29 cellular contexts compared by ENCODE assay signal in the genomic region with DNA sequence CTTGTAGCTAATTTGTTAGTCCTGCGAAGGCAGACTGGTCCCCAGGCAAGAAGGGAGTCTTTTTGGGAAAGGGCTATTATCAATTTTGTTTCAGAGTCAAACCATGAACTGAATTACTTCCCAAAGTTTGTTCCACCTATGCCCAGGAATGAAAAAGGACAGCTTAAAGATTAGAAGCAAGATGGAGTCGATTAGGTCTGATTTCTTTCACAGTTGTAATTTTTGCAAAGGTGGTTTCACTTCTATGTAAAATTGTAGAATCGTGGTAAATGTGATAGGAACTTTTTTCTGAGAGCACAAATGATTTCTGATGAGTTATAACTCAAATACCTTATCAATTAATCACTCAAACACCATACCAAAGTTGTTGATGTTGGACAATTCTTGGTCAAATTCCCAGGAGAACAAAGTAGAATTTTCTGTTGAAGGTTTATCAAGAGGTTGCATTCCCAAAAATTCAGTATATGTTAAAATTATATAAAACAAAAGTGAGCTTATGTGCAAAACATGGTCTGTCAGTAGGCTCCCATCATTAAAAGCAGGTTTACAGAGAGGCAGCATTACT. TPM values are rescaled to one million over a fixed set of nuclear protein-coding genes. Genes with fewer than 3 reads are reported as not detected.
A peak's percentile ranks its signal among the peaks of the same experiment; 100 is the strongest.
DNase-seq lines count a peak whose midpoint lies in the region; ATAC-seq and TF ChIP-seq lines count a peak whose summit lies in the region.
"Had no signal": no experiment of that assay in that cellular context is flagged by ENCODE, and none has a peak within 500 bp of the region (broad histone marks: within the 10 kb centered on the region; RNA-seq: fewer than 3 reads in every experiment).

No MANE protein-coding gene starts in this region.

- H3K27ac Mint-ChIP-seq in CD4-positive, alpha-beta memory T cell = peak overlapping the region in 5 of 7 donors; percentile 14 to 86 (median 69)
- H3K27ac Mint-ChIP-seq in dendritic cell treated with granulocyte-macrophage colony-stimulating factor and Interleukin-4, amounts not matched to agents 40 ng/mL and 50 ng/mL, for 4 days = peak overlapping the region; percentile 90
- H3K27ac Mint-ChIP-seq in natural killer cell = peak overlapping the region; percentile 98 to 100
- H3K27ac Mint-ChIP-seq: activated CD4-positive, alpha-beta T cell treated with anti-CD3 and anti-CD28 coated beads, Interleukin-2, amount 10 ng/mL, durations not matched to agents 7 days and 5 days; activated naive CD8-positive, alpha-beta T cell treated with anti-CD3 and anti-CD28 coated beads, Interleukin-2, amount 50 U/mL, for 24 hours; progenitor cell of endocrine pancreas; WTC11 had no signal

- H3K4me1 ChIP-seq in CD4-positive, alpha-beta memory T cell (ENCODE audit: insufficient read depth, low read length) = peaks cover 38% of the 10 kb centered on the region
- H3K4me1 ChIP-seq: right lobe of liver had no signal

- TF ChIP-seq CTCF in natural killer cell (IDR thresholded peaks at IDR 0.05) (no peak), dorsolateral prefrontal cortex (IDR thresholded peaks at IDR 0.05 in 54 of 56, conservative IDR thresholded peaks at IDR 0.05 in 2 of 56; ENCODE audit: low read depth in 1 of 56, partially characterized antibody in 56 of 56) (no peak)

- H3K27ac ChIP-seq in CD4-positive, alpha-beta memory T cell (ENCODE audit: low read depth, low read length) = no peak overlapping the region
- H3K27ac ChIP-seq in dorsolateral prefrontal cortex = no peak overlapping the region
- H3K27ac ChIP-seq: left ventricle myocardium inferior, right lobe of liver, tibial nerve had no signal

- no peaks in the 10 kb centered on the region for H3K9me3 ChIP-seq in CD4-positive, alpha-beta memory T cell (ENCODE audit: control insufficient read depth in 1 of 2, low read length in 2 of 2)
- H3K9me3 ChIP-seq: left ventricle myocardium inferior, right lobe of liver, tibial nerve had no signal

- CTCF ChIA-PET in CD4-positive, alpha-beta memory T cell (lab: Charles Lee; ENCODE audit: partially characterized antibody) = no interaction called here

- peaks cover 0 to 8% of the 10 kb centered on the region in 2 donors for H3K36me3 Mint-ChIP-seq in CD4-positive, alpha-beta memory T cell
- H3K36me3 Mint-ChIP-seq in dendritic cell treated with granulocyte-macrophage colony-stimulating factor and Interleukin-4, amounts not matched to agents 40 ng/mL and 50 ng/mL, for 4 days (ENCODE audit: low read depth) = peaks cover 33% of the 10 kb centered on the region
- no peaks in the 10 kb centered on the region for H3K36me3 Mint-ChIP-seq in natural killer cell

- no peak for ATAC-seq in natural killer cell
- ATAC-seq: activated naive CD8-positive, alpha-beta T cell treated with anti-CD3 and anti-CD28 coated beads, Interleukin-2, amount 50 U/mL, for 24 hours; right lobe of liver; WTC11 had no signal

- H3K27me3 ChIP-seq in CD4-positive, alpha-beta memory T cell (ENCODE audit: insufficient read depth, low read length) = no peaks in the 10 kb centered on the region
- H3K27me3 ChIP-seq in dorsolateral prefrontal cortex = no peaks in the 10 kb centered on the region
- H3K27me3 ChIP-seq: right lobe of liver, tibial nerve had no signal

- H3K4me1 Mint-ChIP-seq in CD4-positive, alpha-beta memory T cell = peaks cover 27 to 49% (median 38%) of the 10 kb centered on the region in 4 donors
- peaks cover 55% of the 10 kb centered on the region for H3K4me1 Mint-ChIP-seq in dendritic cell treated with granulocyte-macrophage colony-stimulating factor and Interleukin-4, amounts not matched to agents 40 ng/mL and 50 ng/mL, for 4 days (ENCODE audit: low read depth)
- peaks cover 78 to 83% of the 10 kb centered on the region in 2 donors for H3K4me1 Mint-ChIP-seq in natural killer cell

- intact Hi-C loops in CD4-positive, alpha-beta memory T cell (cut with micrococcal nuclease) = no loop called here
- intact Hi-C loops in dendritic cell treated with granulocyte-macrophage colony-stimulating factor and Interleukin-4, amounts not matched to agents 40 ng/mL and 50 ng/mL, for 4 days (cut with micrococcal nuclease) = no loop called here
- intact Hi-C loops in natural killer cell (cut with micrococcal nuclease) (no loop called here), dorsolateral prefrontal cortex (cut with DNase I) (no loop called here)

- no peak for DNase-seq in CD4-positive, alpha-beta memory T cell
- DNase-seq in M059J (ENCODE audit: low read depth) (peak; percentile 35), natural killer cell (no peak), NCI-H187 treated with DMSO at 0.1 percent for 48 hours (lab: John Stamatoyannopoulos, UW) (no peak), dorsolateral prefrontal cortex (no peak)
- DNase-seq in activated CD4-positive, alpha-beta T cell treated with anti-CD3 and anti-CD28 coated beads, Interleukin-2, amount 50 U/mL, for 1 hour = no peak
- DNase-seq: activated CD4-positive, alpha-beta T cell treated with anti-CD3 and anti-CD28 coated beads, Interleukin-2, amount 10 ng/mL, durations not matched to agents 7 days and 5 days; activated naive CD8-positive, alpha-beta T cell treated with anti-CD3 and anti-CD28 coated beads, Interleukin-2, amount 50 U/mL, for 24 hours; activated T-cell treated with anti-CD3 and anti-CD28 coated beads, Interleukin-2, amount 50 U/mL, for 48 hours; C1 segment of cervical spinal cord; Calu3; cerebellar nuclear complex; GOT3; islet precursor cell; left ventricle myocardium inferior; mesendoderm; NCI-H1417; NCI-H2029 treated with DMSO at 0.1 percent for 48 hours; NCI-H2227 treated with DMSO at 0.1 percent for 48 hours; NCI-H526; NK-92 treated with Interleukin-12 subunit alpha and Interleukin-12 subunit beta, amount 100 ng/mL, for 24 hours; nucleus accumbens; right lobe of liver; stimulated activated CD4-positive, alpha-beta T cell treated with anti-CD3 and anti-CD28 coated beads, Interleukin-4, amount 100 ng/mL, for 1 hour; T-helper 1 cell had no signal

- no peaks in the 10 kb centered on the region for H3K36me3 ChIP-seq in CD4-positive, alpha-beta memory T cell (ENCODE audit: insufficient read depth, low read length)
- H3K36me3 ChIP-seq: left ventricle myocardium inferior, right lobe of liver, tibial nerve had no signal

- POLR2A ChIA-PET in CD4-positive, alpha-beta memory T cell (lab: Charles Lee; ENCODE audit: partially characterized antibody) = no interaction called here

- no peak overlapping the region for H3K4me3 ChIP-seq in CD4-positive, alpha-beta memory T cell (ENCODE audit: low read length in 2 of 2)
- H3K4me3 ChIP-seq in dorsolateral prefrontal cortex = no peak overlapping the region
- H3K4me3 ChIP-seq: left ventricle myocardium inferior, right lobe of liver, tibial nerve had no signal

- H3K9me3 Mint-ChIP-seq in CD4-positive, alpha-beta memory T cell = peaks cover 0 to 1% (median 0%) of the 10 kb centered on the region in 8 donors
- no peaks in the 10 kb centered on the region for H3K9me3 Mint-ChIP-seq in dendritic cell treated with granulocyte-macrophage colony-stimulating factor and Interleukin-4, amounts not matched to agents 40 ng/mL and 50 ng/mL, for 4 days
- H3K9me3 Mint-ChIP-seq in natural killer cell = no peaks in the 10 kb centered on the region
- H3K9me3 Mint-ChIP-seq: activated naive CD8-positive, alpha-beta T cell treated with anti-CD3 and anti-CD28 coated beads, Interleukin-2, amount 50 U/mL, for 24 hours; WTC11 had no signal

- H3K27me3 Mint-ChIP-seq in CD4-positive, alpha-beta memory T cell = no peaks in the 10 kb centered on the region
- no peaks in the 10 kb centered on the region for H3K27me3 Mint-ChIP-seq in dendritic cell treated with granulocyte-macrophage colony-stimulating factor and Interleukin-4, amounts not matched to agents 40 ng/mL and 50 ng/mL, for 4 days
- H3K27me3 Mint-ChIP-seq in natural killer cell (ENCODE audit: low read depth in 2 of 2) = no peaks in the 10 kb centered on the region
- H3K27me3 Mint-ChIP-seq: activated CD4-positive, alpha-beta T cell treated with anti-CD3 and anti-CD28 coated beads, Interleukin-2, amount 10 ng/mL, durations not matched to agents 7 days and 5 days; activated naive CD8-positive, alpha-beta T cell treated with anti-CD3 and anti-CD28 coated beads, Interleukin-2, amount 50 U/mL, for 24 hours had no signal

- H3K4me3 Mint-ChIP-seq in CD4-positive, alpha-beta memory T cell = no peak overlapping the region
- H3K4me3 Mint-ChIP-seq in dendritic cell treated with granulocyte-macrophage colony-stimulating factor and Interleukin-4, amounts not matched to agents 40 ng/mL and 50 ng/mL, for 4 days = no peak overlapping the region
- no peak overlapping the region for H3K4me3 Mint-ChIP-seq in natural killer cell
- H3K4me3 Mint-ChIP-seq: activated CD4-positive, alpha-beta T cell treated with anti-CD3 and anti-CD28 coated beads, Interleukin-2, amount 10 ng/mL, durations not matched to agents 7 days and 5 days; activated naive CD8-positive, alpha-beta T cell treated with anti-CD3 and anti-CD28 coated beads, Interleukin-2, amount 50 U/mL, for 24 hours had no signal

RNA-seq across cellular contexts. Expression of gene CTSC, which starts 2.9 kb away (rescaled TPM):
- total RNA-seq in CD4-positive, alpha-beta memory T cell = 10 to 100 TPM; 57.1 to 60.0 TPM
- 100 to 1,000 TPM; 139 to 161 TPM for polyA plus RNA-seq in CD4-positive, alpha-beta memory T cell
- 338 and 359 TPM in 2 replicates for total RNA-seq in M059J (2014; rRNA removed; shearing (Covaris generic))
- total RNA-seq in natural killer cell = 100 to 1,000 TPM; 182 to 275 (median 227) TPM
- 10 to 100 TPM in 103 of 120 experiments, 1 to 10 TPM in 17; 6.6 to 54.9 (median 15.3) TPM for total RNA-seq in dorsolateral prefrontal cortex
